Comparison of ENCODE assay signal across 1 cellular context in genomic region chr13:30617315-30618185, GRCh38.
TF ChIP-seq lines count a peak whose summit lies in the region.

Gene USPL1, plus strand, starts transcription at chr13:30617920. Its CDS starts 3,221 bp downstream, at chr13:30621141.

TF ChIP-seq in K562, 482 proteins besides CTCF, POLR2A, EP300 and RAD21 (continued from another document and continues in another):
- no peak for TF ChIP-seq HBP1 (CRISPR knock-in tag; IDR thresholded peaks at IDR 0.05)
- TF ChIP-seq HNRNPLL (IDR thresholded peaks at IDR 0.05; ENCODE audit: low read depth, low read length, poor library complexity, severe bottlenecking) = peak; percentile 81
- 0 out of 2 replicates have a peak, but pooled peaks have one; percentile 51 for TF ChIP-seq TARDBP (IDR thresholded peaks at IDR 0.05)
- TF ChIP-seq, protein P1, sequence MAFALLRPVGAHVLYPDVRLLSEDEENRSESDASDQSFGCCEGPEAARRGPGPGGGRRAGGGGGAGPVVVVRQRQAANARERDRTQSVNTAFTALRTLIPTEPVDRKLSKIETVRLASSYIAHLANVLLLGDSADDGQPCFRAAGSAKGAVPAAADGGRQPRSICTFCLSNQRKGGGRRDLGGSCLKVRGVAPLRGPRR (CRISPR knock-in tag; IDR thresholded peaks at IDR 0.05) = no peak
- TF ChIP-seq, protein P2, sequence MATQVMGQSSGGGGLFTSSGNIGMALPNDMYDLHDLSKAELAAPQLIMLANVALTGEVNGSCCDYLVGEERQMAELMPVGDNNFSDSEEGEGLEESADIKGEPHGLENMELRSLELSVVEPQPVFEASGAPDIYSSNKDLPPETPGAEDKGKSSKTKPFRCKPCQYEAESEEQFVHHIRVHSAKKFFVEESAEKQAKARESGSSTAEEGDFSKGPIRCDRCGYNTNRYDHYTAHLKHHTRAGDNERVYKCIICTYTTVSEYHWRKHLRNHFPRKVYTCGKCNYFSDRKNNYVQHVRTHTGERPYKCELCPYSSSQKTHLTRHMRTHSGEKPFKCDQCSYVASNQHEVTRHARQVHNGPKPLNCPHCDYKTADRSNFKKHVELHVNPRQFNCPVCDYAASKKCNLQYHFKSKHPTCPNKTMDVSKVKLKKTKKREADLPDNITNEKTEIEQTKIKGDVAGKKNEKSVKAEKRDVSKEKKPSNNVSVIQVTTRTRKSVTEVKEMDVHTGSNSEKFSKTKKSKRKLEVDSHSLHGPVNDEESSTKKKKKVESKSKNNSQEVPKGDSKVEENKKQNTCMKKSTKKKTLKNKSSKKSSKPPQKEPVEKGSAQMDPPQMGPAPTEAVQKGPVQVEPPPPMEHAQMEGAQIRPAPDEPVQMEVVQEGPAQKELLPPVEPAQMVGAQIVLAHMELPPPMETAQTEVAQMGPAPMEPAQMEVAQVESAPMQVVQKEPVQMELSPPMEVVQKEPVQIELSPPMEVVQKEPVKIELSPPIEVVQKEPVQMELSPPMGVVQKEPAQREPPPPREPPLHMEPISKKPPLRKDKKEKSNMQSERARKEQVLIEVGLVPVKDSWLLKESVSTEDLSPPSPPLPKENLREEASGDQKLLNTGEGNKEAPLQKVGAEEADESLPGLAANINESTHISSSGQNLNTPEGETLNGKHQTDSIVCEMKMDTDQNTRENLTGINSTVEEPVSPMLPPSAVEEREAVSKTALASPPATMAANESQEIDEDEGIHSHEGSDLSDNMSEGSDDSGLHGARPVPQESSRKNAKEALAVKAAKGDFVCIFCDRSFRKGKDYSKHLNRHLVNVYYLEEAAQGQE (CRISPR knock-in tag; IDR thresholded peaks at IDR 0.05; ENCODE audit: low read depth) = no peak
- no peak for TF ChIP-seq SRSF9 (IDR thresholded peaks at IDR 0.05; ENCODE audit: borderline replicate concordance, low read depth, low read length)
- TF ChIP-seq ZBTB1 (CRISPR knock-in tag; IDR thresholded peaks at IDR 0.05; ENCODE audit: borderline replicate concordance, low read depth) = peak; percentile 82; the same call in 1 of the 2 replicates
- TF ChIP-seq ZNF586 (CRISPR knock-in tag; conservative IDR thresholded peaks at IDR 0.05) = no peak
- TF ChIP-seq GATAD2A (IDR thresholded peaks at IDR 0.05) = no peak
- TF ChIP-seq HNRNPH1 (optimal IDR thresholded peaks at IDR 0.05; ENCODE audit: low read depth, low read length) = no peak
- no peak for TF ChIP-seq ZNF134 (CRISPR knock-in tag; conservative IDR thresholded peaks at IDR 0.05)
- TF ChIP-seq ZBTB34 (CRISPR knock-in tag; IDR thresholded peaks at IDR 0.05) = no peak
- TF ChIP-seq TAF15 (IDR thresholded peaks at IDR 0.05; ENCODE audit: low read depth, low read length) = no peak
- TF ChIP-seq MCM2 (IDR thresholded peaks at IDR 0.05; ENCODE audit: low read depth) = no peak
- TF ChIP-seq RFX1 (IDR thresholded peaks at IDR 0.05) = no peak
- no peak for TF ChIP-seq ZNF518B (CRISPR knock-in tag; IDR thresholded peaks at IDR 0.05)
- TF ChIP-seq, protein P3, sequence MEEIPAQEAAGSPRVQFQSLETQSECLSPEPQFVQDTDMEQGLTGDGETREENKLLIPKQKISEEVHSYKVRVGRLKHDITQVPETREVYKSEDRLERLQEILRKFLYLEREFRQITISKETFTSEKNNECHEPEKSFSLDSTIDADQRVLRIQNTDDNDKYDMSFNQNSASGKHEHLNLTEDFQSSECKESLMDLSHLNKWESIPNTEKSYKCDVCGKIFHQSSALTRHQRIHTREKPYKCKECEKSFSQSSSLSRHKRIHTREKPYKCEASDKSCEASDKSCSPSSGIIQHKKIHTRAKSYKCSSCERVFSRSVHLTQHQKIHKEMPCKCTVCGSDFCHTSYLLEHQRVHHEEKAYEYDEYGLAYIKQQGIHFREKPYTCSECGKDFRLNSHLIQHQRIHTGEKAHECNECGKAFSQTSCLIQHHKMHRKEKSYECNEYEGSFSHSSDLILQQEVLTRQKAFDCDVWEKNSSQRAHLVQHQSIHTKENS (CRISPR knock-in tag; IDR thresholded peaks at IDR 0.05) = no peak
- TF ChIP-seq ZNF79 (CRISPR knock-in tag; IDR thresholded peaks at IDR 0.05; ENCODE audit: low read depth) = no peak
- no peak for TF ChIP-seq SMAD2 (IDR thresholded peaks at IDR 0.05; ENCODE audit: low read depth, low read length)
- TF ChIP-seq, protein P4, sequence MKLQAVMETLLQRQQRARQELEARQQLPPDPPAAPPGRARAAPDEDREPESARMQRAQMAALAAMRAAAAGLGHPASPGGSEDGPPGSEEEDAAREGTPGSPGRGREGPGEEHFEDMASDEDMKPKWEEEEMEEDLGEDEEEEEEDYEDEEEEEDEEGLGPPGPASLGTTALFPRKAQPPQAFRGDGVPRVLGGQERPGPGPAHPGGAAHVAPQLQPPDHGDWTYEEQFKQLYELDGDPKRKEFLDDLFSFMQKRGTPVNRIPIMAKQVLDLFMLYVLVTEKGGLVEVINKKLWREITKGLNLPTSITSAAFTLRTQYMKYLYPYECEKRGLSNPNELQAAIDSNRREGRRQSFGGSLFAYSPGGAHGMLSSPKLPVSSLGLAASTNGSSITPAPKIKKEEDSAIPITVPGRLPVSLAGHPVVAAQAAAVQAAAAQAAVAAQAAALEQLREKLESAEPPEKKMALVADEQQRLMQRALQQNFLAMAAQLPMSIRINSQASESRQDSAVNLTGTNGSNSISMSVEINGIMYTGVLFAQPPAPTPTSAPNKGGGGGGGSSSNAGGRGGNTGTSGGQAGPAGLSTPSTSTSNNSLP (IDR thresholded peaks at IDR 0.05; ENCODE audit: borderline replicate concordance, low read depth, low read length) = 0 out of 2 replicates have a peak, but pooled peaks have one; percentile 25
- TF ChIP-seq FOXA3 (CRISPR knock-in tag; conservative IDR thresholded peaks at IDR 0.05 in 1 of 2, IDR thresholded peaks at IDR 0.05 in 1 of 2) = no peak
- no peak for TF ChIP-seq MAFG (tag; conservative IDR thresholded peaks at IDR 0.05)
- no peak for TF ChIP-seq ZNF253 (CRISPR knock-in tag; conservative IDR thresholded peaks at IDR 0.05)
- TF ChIP-seq ZNF12 (CRISPR knock-in tag; IDR thresholded peaks at IDR 0.05) = 0 out of 2 replicates have a peak, but pooled peaks have one; percentile 17
- TF ChIP-seq CBX1 (IDR thresholded peaks at IDR 0.05; ENCODE audit: low read depth) = no peak
- TF ChIP-seq CXXC5 (CRISPR knock-in tag; IDR thresholded peaks at IDR 0.05) = peak; percentile 93
- TF ChIP-seq, protein P5, sequence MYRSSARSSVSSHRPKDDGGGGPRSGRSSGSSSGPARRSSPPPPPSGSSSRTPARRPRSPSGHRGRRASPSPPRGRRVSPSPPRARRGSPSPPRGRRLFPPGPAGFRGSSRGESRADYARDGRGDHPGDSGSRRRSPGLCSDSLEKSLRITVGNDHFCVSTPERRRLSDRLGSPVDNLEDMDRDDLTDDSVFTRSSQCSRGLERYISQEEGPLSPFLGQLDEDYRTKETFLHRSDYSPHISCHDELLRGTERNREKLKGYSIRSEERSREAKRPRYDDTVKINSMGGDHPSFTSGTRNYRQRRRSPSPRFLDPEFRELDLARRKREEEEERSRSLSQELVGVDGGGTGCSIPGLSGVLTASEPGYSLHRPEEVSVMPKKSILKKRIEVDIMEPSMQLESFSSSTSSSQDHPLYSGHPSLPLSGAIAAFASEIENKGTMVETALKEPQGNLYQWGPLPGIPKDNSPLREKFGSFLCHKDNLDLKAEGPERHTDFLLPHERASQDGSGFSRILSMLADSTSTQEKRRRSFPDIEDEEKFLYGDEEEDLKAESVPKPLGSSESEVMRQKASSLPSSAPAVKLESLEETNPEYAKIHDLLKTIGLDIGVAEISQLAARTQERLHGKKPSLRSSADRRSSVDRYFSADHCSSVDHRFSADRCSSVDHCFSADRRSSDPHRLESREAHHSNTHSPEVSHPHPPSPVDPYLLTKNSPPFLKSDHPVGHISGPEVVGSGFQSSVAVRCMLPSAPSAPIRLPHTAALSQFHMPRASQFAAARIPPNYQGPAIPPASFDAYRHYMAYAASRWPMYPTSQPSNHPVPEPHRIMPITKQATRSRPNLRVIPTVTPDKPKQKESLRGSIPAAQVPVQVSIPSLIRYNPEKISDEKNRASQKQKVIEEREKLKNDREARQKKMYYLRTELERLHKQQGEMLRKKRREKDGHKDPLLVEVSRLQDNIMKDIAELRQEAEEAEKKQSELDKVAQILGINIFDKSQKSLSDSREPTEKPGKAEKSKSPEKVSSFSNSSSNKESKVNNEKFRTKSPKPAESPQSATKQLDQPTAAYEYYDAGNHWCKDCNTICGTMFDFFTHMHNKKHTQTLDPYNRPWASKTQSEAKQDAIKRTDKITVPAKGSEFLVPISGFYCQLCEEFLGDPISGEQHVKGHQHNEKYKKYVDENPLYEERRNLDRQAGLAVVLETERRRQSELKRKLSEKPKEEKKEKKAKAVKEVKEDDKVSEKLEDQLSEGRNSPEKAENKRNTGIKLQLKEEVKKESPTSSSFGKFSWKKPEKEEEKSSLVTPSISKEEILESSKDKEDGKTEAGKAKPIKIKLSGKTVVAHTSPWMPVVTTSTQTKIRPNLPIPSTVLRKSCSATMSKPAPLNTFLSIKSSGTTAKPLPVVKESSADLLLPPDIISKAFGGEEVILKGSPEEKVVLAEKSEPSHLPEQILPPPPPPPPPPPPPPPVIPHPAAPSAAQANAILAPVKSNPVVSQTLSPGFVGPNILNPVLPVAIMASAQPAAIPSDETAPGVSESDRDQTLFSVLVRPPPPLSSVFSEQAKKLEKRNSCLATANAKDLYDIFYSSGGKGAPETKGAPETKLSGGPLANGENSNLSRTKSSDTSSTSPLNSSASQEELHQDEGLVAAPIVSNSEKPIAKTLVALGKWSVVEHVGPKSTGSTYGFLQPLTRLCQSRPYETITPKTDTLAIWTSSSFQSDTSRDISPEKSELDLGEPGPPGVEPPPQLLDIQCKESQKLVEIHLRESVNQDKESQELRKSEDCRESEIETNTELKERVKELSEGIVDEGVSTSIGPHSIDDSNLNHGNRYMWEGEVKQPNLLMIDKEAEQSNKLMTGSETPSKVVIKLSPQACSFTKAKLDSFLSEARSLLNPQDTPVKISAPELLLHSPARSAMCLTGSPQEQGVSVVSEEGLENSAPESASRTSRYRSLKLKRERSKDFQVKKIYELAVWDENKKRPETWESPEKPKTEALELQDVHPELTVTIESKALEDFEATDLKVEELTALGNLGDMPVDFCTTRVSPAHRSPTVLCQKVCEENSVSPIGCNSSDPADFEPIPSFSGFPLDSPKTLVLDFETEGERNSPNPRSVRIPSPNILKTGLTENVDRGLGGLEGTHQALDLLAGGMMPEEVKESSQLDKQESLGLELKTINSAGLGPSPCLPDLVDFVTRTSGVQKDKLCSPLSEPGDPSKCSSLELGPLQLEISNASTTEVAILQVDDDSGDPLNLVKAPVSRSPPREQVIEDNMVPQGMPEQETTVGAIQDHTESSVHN (IDR thresholded peaks at IDR 0.05; ENCODE audit: borderline replicate concordance in 1 of 2, low read depth in 1 of 2) = no peak
- TF ChIP-seq NCOA6 (IDR thresholded peaks at IDR 0.05) = no peak
- no peak for TF ChIP-seq ZNF239 (CRISPR knock-in tag; IDR thresholded peaks at IDR 0.05)
- TF ChIP-seq ZNF184 (CRISPR knock-in tag; IDR thresholded peaks at IDR 0.05) = no peak
- TF ChIP-seq ZNF740 (CRISPR knock-in tag; IDR thresholded peaks at IDR 0.05) = no peak; the same call in 1 of the 2 replicates
- TF ChIP-seq ZNF740 (tag; IDR thresholded peaks at IDR 0.05) = no peak
